8 cellular contexts compared by ENCODE assay signal in genomic region chr16:87635541-87636049, GRCh38. TPM values are rescaled to one million over a fixed set of nuclear protein-coding genes. Genes with fewer than 3 reads are reported as not detected.
DNase-seq lines count a peak whose midpoint lies in the region; ATAC-seq and FAIRE-seq lines count a peak whose summit lies in the region.

No MANE protein-coding gene starts in this region.

- peak overlapping the region; percentile 85 for H3K4me3 Mint-ChIP-seq in memory B cell

- H3K4me1 Mint-ChIP-seq in memory B cell: peaks cover 14% of the 10 kb centered on the region

- ATAC-seq in memory B cell (ENCODE audit: low read depth): peak; percentile 76
- no peak for ATAC-seq in GM21360 (IDR thresholded peaks at IDR 0.05; ENCODE audit: unreplicated experiment)

- peak; percentile 26 for FAIRE-seq in GM19239 (lab: Jason Lieb, UNC)

- H3K36me3 Mint-ChIP-seq in memory B cell: peaks cover 2% of the 10 kb centered on the region

- peaks cover 4% of the 10 kb centered on the region for H3K9me3 Mint-ChIP-seq in memory B cell

- H3K27ac Mint-ChIP-seq in memory B cell: no peak overlapping the region

- H3K27me3 Mint-ChIP-seq in memory B cell: peaks cover 15% of the 10 kb centered on the region

- peak; percentile 78 for DNase-seq in AG08395 (ENCODE audit: low spot score)
- peak; percentile 75 for DNase-seq in GM19239 (ENCODE audit: insufficient read length, low spot score)
- peak; percentile 1 for DNase-seq in NCI-H446 treated with DMSO at 0.1 percent for 48 hours (lab: John Stamatoyannopoulos, UW)
- peak; percentile 75 to 82 for DNase-seq in activated CD4-positive, alpha-beta T cell treated with anti-CD3 and anti-CD28 coated beads, Interleukin-2, amount 50 U/mL, for 48 hours
- peak; percentile 55 for DNase-seq in dermis blood vessel endothelial cell
- peak; percentile 62 to 75 for DNase-seq in memory B cell (ENCODE audit: low spot score in 2 of 2)
- DNase-seq in stimulated activated CD8-positive, alpha-beta memory T cell treated with anti-CD3 and anti-CD28 coated beads, Interleukin-15, amount 100 ng/mL, for 24 hours (ENCODE audit: low read depth): peak; percentile 42

RNA-seq across cellular contexts. Expression of gene JPH3, which starts 33.3 kb away (rescaled TPM):
- 0.34 and 0.51 TPM in 2 replicates for total RNA-seq in dermis blood vessel endothelial cell

Comparison
In these comparisons a context has a peak if more than half of its experiments do, and no peak if none do; other contexts are left out.
1. DNase-seq: peak in every context shown above with its lines; median percentile 78 in activated CD4-positive, alpha-beta T cell treated with anti-CD3 and anti-CD28 coated beads, Interleukin-2, amount 50 U/mL, for 48 hours; 78 in AG08395; 75 in GM19239; 68 in memory B cell; 55 in dermis blood vessel endothelial cell; 42 in stimulated activated CD8-positive, alpha-beta memory T cell treated with anti-CD3 and anti-CD28 coated beads, Interleukin-15, amount 100 ng/mL, for 24 hours; 1 in NCI-H446 treated with DMSO at 0.1 percent for 48 hours.